Comparison of ENCODE assay signal across 8 cellular contexts in genomic region chr5:138491669-138492551, GRCh38. TPM values are rescaled to one million over a fixed set of nuclear protein-coding genes. Genes with fewer than 3 reads are reported as not detected.
DNase-seq lines count a peak whose midpoint lies in the region; ATAC-seq and TF ChIP-seq lines count a peak whose summit lies in the region.

No MANE protein-coding gene starts in this region.

- peak; percentile 24 for DNase-seq in DMS79 (lab: John Stamatoyannopoulos, UW)
- DNase-seq in SK-N-DZ (ENCODE audit: low spot score): peak; percentile 47
- DNase-seq in activated naive CD4-positive, alpha-beta T cell treated with anti-CD3 and anti-CD28 coated beads, Interleukin-2, amount 50 U/mL, for 16 hours: peak; percentile 85
- peak; percentile 91 for DNase-seq in glomerular visceral epithelial cell (ENCODE audit: extremely low spot score)
- DNase-seq in osteoblast (ENCODE audit: insufficient read length, low spot score, missing footprints): peak; percentile 99

- H3K4me2 ChIP-seq in osteoblast (ENCODE audit: insufficient read depth, low read length): peak overlapping the region; percentile 92

- no peaks in the 10 kb centered on the region for H4K20me1 ChIP-seq in osteoblast (ENCODE audit: insufficient read depth, low read length)

- peak overlapping the region; percentile 82 for H2AFZ ChIP-seq in osteoblast (ENCODE audit: low read length)

- no peaks in the 10 kb centered on the region for H3K9me3 ChIP-seq in KOPT-K1 (ENCODE audit: insufficient read depth, low read length, poor library complexity, severe bottlenecking)
- no peaks in the 10 kb centered on the region for H3K9me3 ChIP-seq in osteoblast (ENCODE audit: low read depth, low read length)

- peak; percentile 97 for ATAC-seq in GM21825 (IDR thresholded peaks at IDR 0.05; ENCODE audit: unreplicated experiment)

- H3K36me3 ChIP-seq in KOPT-K1 (ENCODE audit: insufficient read depth, low read length): no peaks in the 10 kb centered on the region
- H3K36me3 ChIP-seq in osteoblast (ENCODE audit: insufficient read depth, low read length): no peaks in the 10 kb centered on the region

- H3K27ac ChIP-seq in KOPT-K1 (ENCODE audit: low read depth, low read length, poor library complexity, severe bottlenecking) (peak overlapping the region; percentile 45), osteoblast (ENCODE audit: low read depth, low read length) (peak overlapping the region; percentile 82), temporal lobe (ENCODE audit: low read depth, low read length) (peak overlapping the region; percentile 36)

- TF ChIP-seq CTCF in osteoblast (IDR thresholded peaks at IDR 0.05; ENCODE audit: extremely low read depth, low read depth, low read length): no peak

- peak overlapping the region; percentile 76 for H3K4me3 ChIP-seq in osteoblast (ENCODE audit: insufficient read depth, low read length)

- no peaks in the 10 kb centered on the region for H3K79me2 ChIP-seq in osteoblast (ENCODE audit: insufficient read depth, low read length)

- H3K4me1 ChIP-seq in osteoblast (ENCODE audit: insufficient read depth, low read length): peaks cover 39% of the 10 kb centered on the region

- H3K27me3 ChIP-seq in osteoblast (ENCODE audit: insufficient read depth, low read length): no peaks in the 10 kb centered on the region

RNA-seq across cellular contexts. Expression of gene EGR1, which starts 26.6 kb away (rescaled TPM):
- 1.2 and 3.4 TPM in 2 replicates for polyA plus RNA-seq in SK-N-DZ (2014; cell fraction: cytosol; rRNA removed)
- 3.8 and 16.0 TPM in 2 replicates for polyA plus RNA-seq in SK-N-DZ (2014; cell fraction: nucleus; rRNA removed)
- total RNA-seq in osteoblast (2.2 and 2.7 TPM in 2 replicates), temporal lobe (3.2 TPM)

RNA-seq across cellular contexts. Expression of gene ETF1, which starts 51.1 kb away (rescaled TPM):
- polyA plus RNA-seq in SK-N-DZ (2014; cell fraction: cytosol; rRNA removed): 86.7 and 93.5 TPM in 2 replicates
- 50.2 and 59.1 TPM in 2 replicates for polyA plus RNA-seq in SK-N-DZ (2014; cell fraction: nucleus; rRNA removed)
- 113 and 116 TPM in 2 replicates for total RNA-seq in osteoblast
- 44.7 TPM for total RNA-seq in temporal lobe

RNA-seq across cellular contexts. Expression of gene REEP2, which starts 53.1 kb away (rescaled TPM):
- polyA plus RNA-seq in SK-N-DZ (2014; cell fraction: cytosol; rRNA removed): 51.3 and 58.0 TPM in 2 replicates
- polyA plus RNA-seq in SK-N-DZ (2014; cell fraction: nucleus; rRNA removed): 89.2 and 92.7 TPM in 2 replicates
- total RNA-seq in osteoblast (1.5 and 2.2 TPM in 2 replicates), temporal lobe (73.5 TPM)

Comparison
In these comparisons a context has a peak if more than half of its experiments do, and no peak if none do; other contexts are left out.
1. Peak in every context shown above with its lines: DNase-seq, ATAC-seq, H3K4me3 ChIP-seq and H3K27ac ChIP-seq.
2. DNase-seq: peak in every context shown above with its lines; median percentile 99 in osteoblast; 91 in glomerular visceral epithelial cell; 85 in activated naive CD4-positive, alpha-beta T cell treated with anti-CD3 and anti-CD28 coated beads, Interleukin-2, amount 50 U/mL, for 16 hours; 47 in SK-N-DZ; 24 in DMS79.
3. RNA of gene REEP2, which starts 53.1 kb away (total RNA-seq): 73.5 TPM in temporal lobe (single experiment); 1.5 to 2.2 TPM in osteoblast; every median in the first group is over 10 times any median in the second.